Comparison of ENCODE assay signal across 9 cellular contexts in the genomic region with DNA sequence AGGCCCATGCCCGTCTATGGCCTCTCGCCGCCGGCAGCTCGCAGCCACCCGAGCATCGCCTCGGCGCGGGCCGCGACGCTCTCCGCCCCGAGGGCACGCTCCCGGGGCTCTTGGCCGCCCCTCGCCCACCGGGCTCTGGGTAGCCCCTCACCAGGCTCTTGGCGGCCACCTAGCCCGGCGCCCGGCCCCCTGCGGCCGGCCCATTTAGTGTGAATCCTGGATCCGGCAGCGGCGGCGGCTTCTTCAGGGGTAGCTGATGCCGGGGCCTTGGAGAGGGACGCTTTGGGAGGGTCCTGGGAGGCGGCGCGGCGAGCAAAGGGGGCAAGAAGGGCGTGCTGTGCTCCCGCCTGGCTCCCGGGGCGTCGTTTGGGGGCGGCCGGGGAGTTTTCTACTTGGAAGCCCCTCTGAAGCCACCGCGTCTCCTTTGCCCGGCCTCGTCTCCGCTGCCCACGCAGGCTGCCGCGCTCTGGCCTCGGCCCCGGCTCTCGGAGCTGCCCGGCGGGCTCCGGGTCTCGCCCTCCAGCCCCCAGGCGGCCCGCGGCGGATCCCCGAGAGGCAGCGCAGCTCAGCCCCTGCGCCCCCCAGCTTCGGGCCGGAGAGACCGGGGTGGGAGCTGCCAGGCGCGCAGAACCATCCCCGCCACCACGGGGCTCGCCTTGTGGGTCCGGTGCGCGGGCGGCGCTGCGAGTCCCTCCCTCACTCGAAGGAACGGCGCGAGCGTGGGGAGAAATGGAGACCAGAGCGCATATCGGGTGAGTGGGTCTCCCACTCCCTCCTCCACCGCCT. TPM values are rescaled to one million over a fixed set of nuclear protein-coding genes. Genes with fewer than 3 reads are reported as not detected.
DNase-seq lines count a peak whose midpoint lies in the region; ATAC-seq, FAIRE-seq and TF ChIP-seq lines count a peak whose summit lies in the region.
"Had no signal": no experiment of that assay in that cellular context is flagged by ENCODE, and none has a peak within 500 bp of the region (broad histone marks: within the 10 kb centered on the region; RNA-seq: fewer than 3 reads in every experiment).

No MANE protein-coding gene starts in this region.

- no peak overlapping the region for H3K9ac ChIP-seq in adipocyte (ENCODE audit: low read length)
- peak overlapping the region; percentile 66 for H3K9ac ChIP-seq in HepG2 (ENCODE audit: insufficient read depth, low read depth, low read length)

- no peaks in the 10 kb centered on the region for H3K9me3 ChIP-seq in adipocyte (ENCODE audit: control insufficient read depth, low read length)
- no peaks in the 10 kb centered on the region for H3K9me3 ChIP-seq in HepG2 (ENCODE audit: low read length)
- no peaks in the 10 kb centered on the region for H3K9me3 ChIP-seq in thymus (ENCODE audit: control insufficient read depth)

- no peak overlapping the region for H2AFZ ChIP-seq in HepG2 (ENCODE audit: low read length)

- TF ChIP-seq RAD21 in HepG2 (CRISPR knock-in tag; IDR thresholded peaks at IDR 0.05), result 0 out of 2 replicates have a peak, but pooled peaks have one; percentile 6

- ATAC-seq in HepG2, result peak; percentile 41

- TF ChIP-seq POLR2A in HepG2 (IDR thresholded peaks at IDR 0.05; ENCODE audit: insufficient read depth in 1 of 2, low read depth in 2 of 2, low read length in 2 of 2), result no peak

- CTCF ChIA-PET in HepG2 (lab: Yijun Ruan, JAX; ENCODE audit: low intra/inter-chr PET ratio, low total read pairs), result no interaction called here

- H3K4me3 ChIP-seq in adipocyte (ENCODE audit: low read length) (peak overlapping the region; percentile 63), HepG2 (replicated peaks in 1 of 3; ENCODE audit: insufficient read depth in 1 of 3, low read depth in 2 of 3, low read length in 3 of 3) (peak overlapping the region; percentile 57 to 71 (median 64); a peak in 5 of 6 replicates), thymus (ENCODE audit: low read length) (peak overlapping the region; percentile 49)

- DNase-seq in GM20000 (ENCODE audit: low spot score), result peak; percentile 49
- no peak for DNase-seq in adipocyte (ENCODE audit: low read depth)
- DNase-seq in HepG2 (ENCODE audit: low spot score), result no peak
- DNase-seq in stimulated activated naive CD4-positive, alpha-beta T cell (lab: John Stamatoyannopoulos, UW), result no peak
- DNase-seq in stimulated activated CD4-positive, alpha-beta T cell treated with anti-CD3 and anti-CD28 coated beads, Interleukin-1b, Interleukin-23, amount 100 ng/mL, for 48 hours, result no peak
- DNase-seq in NCI-H526 treated with DMSO at 0.1 percent for 48 hours (lab: John Stamatoyannopoulos, UW), result no peak
- DNase-seq in NCI-H345 treated with DMSO at 0.1 percent for 48 hours (lab: John Stamatoyannopoulos, UW; ENCODE audit: unreplicated experiment), result no peak
- DNase-seq: NCI-H1436 had no signal

- no peaks in the 10 kb centered on the region for H3K36me3 ChIP-seq in adipocyte (ENCODE audit: control insufficient read depth, insufficient read depth, low read length, severe bottlenecking)
- no peaks in the 10 kb centered on the region; a peak in 1 of 5 replicates for H3K36me3 ChIP-seq in HepG2 (replicated peaks in 1 of 2; ENCODE audit: control insufficient read depth in 1 of 2, insufficient read depth in 2 of 2, low read length in 2 of 2)
- no peaks in the 10 kb centered on the region for H3K36me3 ChIP-seq in thymus (ENCODE audit: control insufficient read depth, insufficient read depth)

- H3K4me1 ChIP-seq in adipocyte (ENCODE audit: control insufficient read depth, insufficient read depth, low read length) (no peaks in the 10 kb centered on the region), HepG2 (ENCODE audit: insufficient read depth, low read length) (peaks cover 49% of the 10 kb centered on the region), thymus (ENCODE audit: control insufficient read depth, insufficient read depth, low read length) (peaks cover 5% of the 10 kb centered on the region)

- peak overlapping the region; percentile 81 for H3K4me2 ChIP-seq in HepG2 (ENCODE audit: low read depth, low read length)

- WGBS in HepG2 (ENCODE audit: low lambda C conversion rate), result no CpG with 5 or more reads among the region's 87 CpGs
- WGBS in thymus, result 3% methylated on average over 87 of the region's 87 CpGs

- TF ChIP-seq EP300 in HepG2 (IDR thresholded peaks at IDR 0.05; ENCODE audit: low read depth in 2 of 2, low read length in 2 of 2), result no peak
- TF ChIP-seq EP300 in HepG2 (CRISPR knock-in tag; IDR thresholded peaks at IDR 0.05; ENCODE audit: borderline replicate concordance), result no peak

- no TSS peak for BruUV-seq in HepG2 (replicated peaks; lab: Mats Ljungman, UMichigan)

- H3K27ac ChIP-seq in HepG2 (ENCODE audit: extremely low read length, insufficient read depth, low read length) (no peak overlapping the region), thymus (ENCODE audit: low read depth) (no peak overlapping the region)

- H4K20me1 ChIP-seq in HepG2 (ENCODE audit: insufficient read depth, low read length), result no peaks in the 10 kb centered on the region

- no peak for TF ChIP-seq CTCF in GM20000 (IDR thresholded peaks at IDR 0.05; ENCODE audit: extremely low read depth, missing control alignments)
- no peak for TF ChIP-seq CTCF in HepG2 (CRISPR knock-in tag; IDR thresholded peaks at IDR 0.05)

- intact Hi-C loops in HepG2 (cut with micrococcal nuclease; ENCODE audit: unreplicated experiment), result loop anchor here (5.0 kb wide), 1 partner anchor 37 kb away; no protein-coding TSS in a partner anchor

- POLR2A ChIA-PET in HepG2 (lab: Yijun Ruan, JAX), result interaction anchor here (0.7 to 1.0 kb wide), 2 partner anchors 29 to 34 kb away, joined by 3 read pairs; no protein-coding TSS in a partner anchor

- FAIRE-seq in HepG2 (lab: Jason Lieb, UNC), result no peak

- in situ Hi-C loops in HepG2 (cut with HindIII; ENCODE audit: extremely low pct_ligation_motif_present, low pct_unique_long_range_greater_than_20kb), result loop anchor here (5.0 kb wide), 1 partner anchor 107 kb away; no protein-coding TSS in a partner anchor

- H3K79me2 ChIP-seq in HepG2 (ENCODE audit: insufficient read depth, low read length), result peaks cover 22% of the 10 kb centered on the region

- peaks cover 64% of the 10 kb centered on the region for H3K27me3 ChIP-seq in adipocyte (replicated peaks; ENCODE audit: control insufficient read depth, insufficient read depth, low read length)
- H3K27me3 ChIP-seq in HepG2 (ENCODE audit: control insufficient read depth in 1 of 2, insufficient read depth in 2 of 2, low read length in 2 of 2), result 0 out of 5 replicates have a peak, but pooled peaks cover 0 to 3% of the 10 kb centered on the region in 2 experiments
- H3K27me3 ChIP-seq in thymus (ENCODE audit: control insufficient read depth, insufficient read depth), result peaks cover 44% of the 10 kb centered on the region

TF ChIP-seq in HepG2, 621 proteins besides CTCF, POLR2A, EP300 and RAD21 (continues in another document):
- TF ChIP-seq JUND (CRISPR knock-in tag; IDR thresholded peaks at IDR 0.05), result no peak
- TF ChIP-seq ZNF776 (CRISPR knock-in tag; IDR thresholded peaks at IDR 0.05), result peak; percentile 48; the same call in 1 of the 2 replicates
- TF ChIP-seq ZNF660 (CRISPR knock-in tag; IDR thresholded peaks at IDR 0.05; ENCODE audit: borderline replicate concordance, low read depth), result no peak
- TF ChIP-seq REXO4 (CRISPR knock-in tag; IDR thresholded peaks at IDR 0.05; ENCODE audit: borderline replicate concordance), result no peak
- TF ChIP-seq, protein P1, sequence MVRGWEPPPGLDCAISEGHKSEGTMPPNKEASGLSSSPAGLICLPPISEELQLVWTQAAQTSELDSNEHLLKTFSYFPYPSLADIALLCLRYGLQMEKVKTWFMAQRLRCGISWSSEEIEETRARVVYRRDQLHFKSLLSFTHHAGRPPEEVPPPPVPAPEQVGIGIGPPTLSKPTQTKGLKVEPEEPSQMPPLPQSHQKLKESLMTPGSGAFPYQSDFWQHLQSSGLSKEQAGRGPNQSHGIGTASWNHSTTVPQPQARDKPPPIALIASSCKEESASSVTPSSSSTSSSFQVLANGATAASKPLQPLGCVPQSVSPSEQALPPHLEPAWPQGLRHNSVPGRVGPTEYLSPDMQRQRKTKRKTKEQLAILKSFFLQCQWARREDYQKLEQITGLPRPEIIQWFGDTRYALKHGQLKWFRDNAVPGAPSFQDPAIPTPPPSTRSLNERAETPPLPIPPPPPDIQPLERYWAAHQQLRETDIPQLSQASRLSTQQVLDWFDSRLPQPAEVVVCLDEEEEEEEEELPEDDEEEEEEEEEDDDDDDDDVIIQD (CRISPR knock-in tag; IDR thresholded peaks at IDR 0.05; ENCODE audit: low read depth), result no peak

RNA-seq across cellular contexts. Expression of a gene that starts 0.5 kb away (rescaled TPM):
- total RNA-seq in HepG2 (2016; rRNA removed; fragmentation: Illumina TruSeq; extraction: Trizol), result 25.5 and 27.2 TPM in 2 replicates
- total RNA-seq in HepG2 (2016; cell fraction: cytosol; rRNA removed; fragmentation: Illumina TruSeq; extraction: Trizol; ENCODE audit: low read depth), result 4.1 and 5.8 TPM in 2 replicates
- total RNA-seq in HepG2 (2016; cell fraction: insoluble cytoplasmic fraction; rRNA removed; fragmentation: Illumina TruSeq; extraction: Trizol), result 24.4 and 26.8 TPM in 2 replicates
- total RNA-seq in HepG2 (2016; cell fraction: membrane; rRNA removed; fragmentation: Illumina TruSeq; extraction: Trizol), result 8.1 and 8.3 TPM in 2 replicates
- 50.2 and 51.9 TPM in 2 replicates for total RNA-seq in HepG2 (2016; cell fraction: nucleus; rRNA removed; fragmentation: Illumina TruSeq; extraction: Trizol)
- polyA plus RNA-seq in HepG2 (2011; rRNA removed) (15.2 and 15.3 TPM in 2 replicates), thymus (1.5 TPM)
- polyA plus RNA-seq in HepG2 (2011; cell fraction: cytosol; rRNA removed), result 14.0 and 14.4 TPM in 2 replicates
- 40.5 and 45.2 TPM in 2 replicates for polyA plus RNA-seq in HepG2 (2011; cell fraction: nucleus; rRNA removed)
- 12.3 and 17.3 TPM in 2 replicates for polyA plus RNA-seq in HepG2 (2012)
- 1.0 TPM in 2 replicates for polyA plus RNA-seq in HepG2 (2016; cell fraction: cytosol; fragmentation: Illumina TruSeq; extraction: Trizol; ENCODE audit: low read depth)
- 19.5 and 19.7 TPM in 2 replicates for polyA plus RNA-seq in HepG2 (2016; cell fraction: insoluble cytoplasmic fraction; fragmentation: Illumina TruSeq; extraction: Trizol; ENCODE audit: low read depth)
- polyA plus RNA-seq in HepG2 (2016; cell fraction: membrane; fragmentation: Illumina TruSeq; extraction: Trizol; ENCODE audit: low read depth), result 2.4 and 2.7 TPM in 2 replicates
- 45.5 and 46.6 TPM in 2 replicates for polyA plus RNA-seq in HepG2 (2016; cell fraction: nucleus; fragmentation: Illumina TruSeq; extraction: Trizol; ENCODE audit: insufficient read depth, low read depth)
- 0.26 and 56.3 TPM in 2 replicates for polyA minus RNA-seq in HepG2 (2011; rRNA and poly(A)+ RNA removed; ENCODE audit: low replicate concordance)
- 27.0 and 35.0 TPM in 2 replicates for polyA minus RNA-seq in HepG2 (2011; cell fraction: cytosol; rRNA and poly(A)+ RNA removed)
- polyA minus RNA-seq in HepG2 (2011; cell fraction: nucleus; rRNA and poly(A)+ RNA removed), result 83.7 and 91.6 TPM in 2 replicates
